In the genomic region with DNA sequence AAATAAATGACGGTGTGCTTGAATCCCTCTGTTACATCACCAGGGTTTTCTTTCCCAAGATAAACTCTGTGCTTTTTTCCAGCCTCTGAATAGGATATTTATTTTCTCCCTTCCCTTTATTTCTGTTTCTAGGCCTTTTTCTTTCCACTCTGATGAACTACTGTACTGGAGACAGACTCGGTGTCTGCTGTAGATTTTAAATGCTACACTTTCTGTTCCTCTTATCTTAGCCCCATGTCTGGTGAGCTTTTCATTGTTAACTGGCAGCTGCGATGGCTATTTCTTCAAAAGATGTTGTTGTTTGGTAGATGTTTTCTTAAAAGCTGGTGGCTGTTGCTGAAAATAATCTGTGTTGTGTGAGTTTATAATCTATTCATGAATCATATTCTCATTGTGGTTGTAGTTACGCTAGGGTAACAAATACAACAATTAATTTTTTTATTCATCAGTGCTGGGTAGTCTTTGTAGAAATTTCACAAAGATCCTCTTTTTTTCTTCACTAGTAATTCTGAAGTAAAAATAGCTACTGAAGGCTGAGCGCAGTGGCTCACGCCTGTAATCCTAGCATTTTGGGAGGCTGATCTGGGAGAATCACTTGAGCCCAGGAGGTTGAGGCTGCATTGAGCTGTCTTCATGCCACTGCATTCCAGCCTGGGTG, we compare ENCODE assay signal across 12 cellular contexts. TPM values are rescaled to one million over a fixed set of nuclear protein-coding genes. Genes with fewer than 3 reads are reported as not detected.
DNase-seq lines count a peak whose midpoint lies in the region; ATAC-seq and TF ChIP-seq lines count a peak whose summit lies in the region.
"Had no signal": no experiment of that assay in that cellular context is flagged by ENCODE, and none has a peak within 500 bp of the region (broad histone marks: within the 10 kb centered on the region; RNA-seq: fewer than 3 reads in every experiment).

No MANE protein-coding gene starts in this region.

- H2AFZ ChIP-seq in OCI-LY7 (ENCODE audit: low read length), result no peak overlapping the region

- peaks cover 28% of the 10 kb centered on the region for H4K20me1 ChIP-seq in OCI-LY7 (ENCODE audit: insufficient read depth, low read length)

- peaks cover 52 to 73% of the 10 kb centered on the region in 2 donors for H3K36me3 Mint-ChIP-seq in stimulated activated naive B cell treated with anti-CD40 and anti-IgM and Interleukin-4, amounts not matched to agents 10 μg/mL and 1 μg/mL and 100 μg/mL, for 72 hours
- peaks cover 17% of the 10 kb centered on the region for H3K36me3 Mint-ChIP-seq in glutamatergic neuron (ENCODE audit: unreplicated experiment)

- H3K9me2 ChIP-seq in OCI-LY7 (ENCODE audit: insufficient read depth, low read length), result no peaks in the 10 kb centered on the region

- H3K4me1 Mint-ChIP-seq in stimulated activated naive B cell treated with anti-CD40 and anti-IgM and Interleukin-4, amounts not matched to agents 10 μg/mL and 1 μg/mL and 100 μg/mL, for 72 hours, result peaks cover 65 to 92% of the 10 kb centered on the region in 2 donors
- H3K4me1 Mint-ChIP-seq in glutamatergic neuron (ENCODE audit: low read depth, unreplicated experiment), result peaks cover 3% of the 10 kb centered on the region

- peaks cover 47% of the 10 kb centered on the region; the same call in 1 of the 2 replicates for H3K79me2 ChIP-seq in OCI-LY7 (ENCODE audit: insufficient read depth, low read depth, low read length)

- BruUV-seq in OCI-LY7 (replicated peaks; lab: Mats Ljungman, UMichigan), result no TSS peak

- H3K27ac ChIP-seq in OCI-LY7 (ENCODE audit: low read depth, low read length, poor library complexity, severe bottlenecking), result peak overlapping the region; percentile 89
- H3K27ac ChIP-seq: SK-N-MC had no signal

- CTCF ChIA-PET in OCI-LY7 (lab: Charles Lee; ENCODE audit: unreplicated experiment), result no interaction called here

- intact Hi-C loops in OCI-LY7 (cut with micrococcal nuclease; ENCODE audit: unreplicated experiment), result no loop called here

- TF ChIP-seq CTCF in OCI-LY7 (conservative IDR thresholded peaks at IDR 0.05; ENCODE audit: low read length) (no peak), glutamatergic neuron (IDR thresholded peaks at IDR 0.05; ENCODE audit: partially characterized antibody, unreplicated experiment) (no peak)

- peaks cover 65% of the 10 kb centered on the region for H3K36me3 ChIP-seq in OCI-LY7 (ENCODE audit: insufficient read depth, low read length)

- H3K9me3 Mint-ChIP-seq in stimulated activated naive B cell treated with anti-CD40 and anti-IgM and Interleukin-4, amounts not matched to agents 10 μg/mL and 1 μg/mL and 100 μg/mL, for 72 hours, result peaks cover 3 to 10% of the 10 kb centered on the region in 2 donors
- H3K9me3 Mint-ChIP-seq in glutamatergic neuron (ENCODE audit: unreplicated experiment), result peaks cover 1% of the 10 kb centered on the region
- H3K9me3 Mint-ChIP-seq: activated T-cell treated with anti-CD3 and anti-CD28 coated beads, Interleukin-2, amount 50 U/mL, for 4 hours had no signal

- peak overlapping the region; percentile 75 for H3K4me2 ChIP-seq in OCI-LY7 (ENCODE audit: low read length)

- no peaks in the 10 kb centered on the region for H3K27me3 Mint-ChIP-seq in stimulated activated naive B cell treated with anti-CD40 and anti-IgM and Interleukin-4, amounts not matched to agents 10 μg/mL and 1 μg/mL and 100 μg/mL, for 72 hours
- H3K27me3 Mint-ChIP-seq in glutamatergic neuron (ENCODE audit: unreplicated experiment), result peaks cover 3% of the 10 kb centered on the region

- ATAC-seq in GM19372 (IDR thresholded peaks at IDR 0.05; ENCODE audit: low read depth, unreplicated experiment) (peak; percentile 81), HG03025 (IDR thresholded peaks at IDR 0.05; ENCODE audit: low FRiP score, unreplicated experiment) (peak; percentile 88)
- peak; percentile 80 to 87 for ATAC-seq in stimulated activated naive B cell treated with anti-CD40 and anti-IgM and Interleukin-4, amounts not matched to agents 10 μg/mL and 1 μg/mL and 100 μg/mL, for 72 hours (replicated peaks)
- ATAC-seq: activated T-cell treated with anti-CD3 and anti-CD28 coated beads, Interleukin-2, amount 50 U/mL, for 4 hours; left cardiac atrium had no signal

- peaks cover 48% of the 10 kb centered on the region for H3K4me1 ChIP-seq in OCI-LY7 (ENCODE audit: insufficient read depth, low read length, poor library complexity, severe bottlenecking)

- POLR2A ChIA-PET in OCI-LY7 (lab: Charles Lee), result interaction anchor here (0.7 to 2.0 kb wide), 9 partner anchors 11 to 295 kb away, joined by 3 to 6 read pairs (median 3); a partner anchor contains a TSS

- peak overlapping the region; percentile 40 for H3K4me3 ChIP-seq in OCI-LY7 (ENCODE audit: low read depth, low read length, poor library complexity, severe bottlenecking)
- H3K4me3 ChIP-seq: SK-N-MC, skin epidermis had no signal

- DNase-seq in OCI-LY7 (ENCODE audit: low spot score), result peak; percentile 78
- no peak for DNase-seq in stimulated activated naive B cell treated with anti-CD40 and anti-IgM and Interleukin-4, amounts not matched to agents 10 μg/mL and 1 μg/mL and 100 μg/mL, for 72 hours
- no peak for DNase-seq in HCEC 1CT
- no peak for DNase-seq in Kasumi-1 (lab: John Stamatoyannopoulos, UW)
- DNase-seq in glutamatergic neuron, result no peak
- DNase-seq: activated T-cell treated with anti-CD3 and anti-CD28 coated beads, Interleukin-2, amount 50 U/mL, for 4 hours; left cardiac atrium had no signal

- H3K9me3 ChIP-seq in OCI-LY7 (ENCODE audit: low read length), result no peaks in the 10 kb centered on the region

- peak overlapping the region; percentile 78 for H3K27ac Mint-ChIP-seq in stimulated activated naive B cell treated with anti-CD40 and anti-IgM and Interleukin-4, amounts not matched to agents 10 μg/mL and 1 μg/mL and 100 μg/mL, for 72 hours
- H3K27ac Mint-ChIP-seq in glutamatergic neuron (ENCODE audit: unreplicated experiment), result no peak overlapping the region

- peak overlapping the region; percentile 42 to 69 for H3K4me3 Mint-ChIP-seq in stimulated activated naive B cell treated with anti-CD40 and anti-IgM and Interleukin-4, amounts not matched to agents 10 μg/mL and 1 μg/mL and 100 μg/mL, for 72 hours
- no peak overlapping the region for H3K4me3 Mint-ChIP-seq in glutamatergic neuron (ENCODE audit: unreplicated experiment)
- H3K4me3 Mint-ChIP-seq: activated T-cell treated with anti-CD3 and anti-CD28 coated beads, Interleukin-2, amount 50 U/mL, for 4 hours had no signal

RNA-seq across cellular contexts. Expression of a gene that starts 15.6 kb away (rescaled TPM):
- total RNA-seq in OCI-LY7 (2014; rRNA removed; shearing (Covaris generic)), result not detected in 2 replicates
- total RNA-seq in OCI-LY7 (2022) (not detected in 2 replicates), glutamatergic neuron (ENCODE audit: unreplicated experiment) (not detected)
- total RNA-seq: activated T-cell treated with anti-CD3 and anti-CD28 coated beads, Interleukin-2, amount 50 U/mL, for 4 hours; left cardiac atrium; subcutaneous adipose tissue had no signal
